In the genomic region with DNA sequence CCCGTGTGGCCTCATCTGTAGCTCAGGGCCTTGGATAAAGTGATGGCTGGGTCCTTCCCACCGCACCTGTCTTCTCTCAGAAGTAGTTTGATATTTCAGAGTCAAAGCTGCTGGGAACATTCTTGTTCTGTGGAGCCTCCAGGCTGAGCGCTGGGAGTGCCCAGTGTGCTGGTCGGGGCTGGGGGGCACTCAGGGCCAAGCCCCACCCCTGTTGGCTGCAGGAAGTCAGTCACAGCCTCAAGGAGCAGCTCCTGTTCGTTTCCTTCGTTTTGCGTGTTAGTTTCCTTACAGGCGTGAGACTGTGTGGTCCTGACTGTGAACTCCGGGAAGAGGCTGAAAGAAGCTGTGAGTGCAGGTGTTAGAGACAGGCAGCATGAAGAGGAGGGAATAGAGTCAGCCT, we compare ENCODE assay signal across 18 cellular contexts. TPM values are rescaled to one million over a fixed set of nuclear protein-coding genes. Genes with fewer than 3 reads are reported as not detected.
A peak's percentile ranks its signal among the peaks of the same experiment; 100 is the strongest.
DNase-seq lines count a peak whose midpoint lies in the region; ATAC-seq, FAIRE-seq and TF ChIP-seq lines count a peak whose summit lies in the region.
"Had no signal": no experiment of that assay in that cellular context is flagged by ENCODE, and none has a peak within 500 bp of the region (broad histone marks: within the 10 kb centered on the region; RNA-seq: fewer than 3 reads in every experiment).

No MANE protein-coding gene starts in this region.

- H3K27ac ChIP-seq in left ventricle myocardium inferior (replicated peaks), result peak overlapping the region; percentile 84
- H3K27ac ChIP-seq in right atrium auricular region, result peak overlapping the region in 1 of 2 donors; percentile 77
- no peak overlapping the region for H3K27ac ChIP-seq in endothelial cell of umbilical vein (ENCODE audit: insufficient read depth, low read depth, low read length)
- peak overlapping the region; percentile 44 to 88 (median 75) for H3K27ac ChIP-seq in upper lobe of left lung

- BruUV-seq in endothelial cell of umbilical vein (replicated peaks; lab: Mats Ljungman, UMichigan), result no TSS peak

- H3K4me2 ChIP-seq in endothelial cell of umbilical vein (ENCODE audit: insufficient read depth, low read length), result no peak overlapping the region

- no peaks in the 10 kb centered on the region for H3K9me3 ChIP-seq in left ventricle myocardium inferior (replicated peaks)
- H3K9me3 ChIP-seq in right atrium auricular region, result no peaks in the 10 kb centered on the region
- H3K9me3 ChIP-seq in endothelial cell of umbilical vein (replicated peaks; ENCODE audit: control insufficient read depth, insufficient read depth, low read length), result no peaks in the 10 kb centered on the region
- no peaks in the 10 kb centered on the region for H3K9me3 ChIP-seq in upper lobe of left lung

- CTCF ChIA-PET in endothelial cell of umbilical vein (lab: Charles Lee), result interaction anchor here (0.8 to 1.5 kb wide), 3 partner anchors 10 to 72 kb away, joined by 3 to 5 read pairs (median 4); no protein-coding TSS in a partner anchor

- H3K79me2 ChIP-seq in endothelial cell of umbilical vein (ENCODE audit: control insufficient read depth, insufficient read depth, low read length), result no peaks in the 10 kb centered on the region

- TF ChIP-seq CTCF in left ventricle myocardium inferior (IDR thresholded peaks at IDR 0.05; ENCODE audit: borderline replicate concordance), result no peak
- no peak for TF ChIP-seq CTCF in right atrium auricular region (IDR thresholded peaks at IDR 0.05)
- TF ChIP-seq CTCF in endothelial cell of umbilical vein (IDR thresholded peaks at IDR 0.05; ENCODE audit: extremely low read depth in 1 of 2, insufficient read depth in 1 of 2, low read depth in 1 of 2, low read length in 2 of 2), result no peak
- TF ChIP-seq CTCF in neural crest cell (conservative IDR thresholded peaks at IDR 0.05), result no peak
- no peak for TF ChIP-seq CTCF in upper lobe of left lung (IDR thresholded peaks at IDR 0.05)

- ATAC-seq in upper lobe of left lung (ENCODE audit: low FRiP score in 2 of 2) (peak in 1 of 2 donors; percentile 56), GM19395 (IDR thresholded peaks at IDR 0.05; ENCODE audit: unreplicated experiment) (no peak)

- H3K4me3 ChIP-seq in left ventricle myocardium inferior (no peak overlapping the region), right atrium auricular region (no peak overlapping the region), endothelial cell of umbilical vein (replicated peaks in 1 of 3; ENCODE audit: insufficient read depth in 1 of 3, low read depth in 1 of 3, low read length in 3 of 3) (no peak overlapping the region), upper lobe of left lung (no peak overlapping the region)

- no peaks in the 10 kb centered on the region for H3K9me3 Mint-ChIP-seq in neural crest cell

- POLR2A ChIA-PET in endothelial cell of umbilical vein (lab: Charles Lee), result no interaction called here

- no peaks in the 10 kb centered on the region for H4K20me1 ChIP-seq in endothelial cell of umbilical vein (replicated peaks; ENCODE audit: control insufficient read depth, extremely low read depth, insufficient read depth, low read length)

- peaks cover 5% of the 10 kb centered on the region for H3K36me3 ChIP-seq in left ventricle myocardium inferior
- no peaks in the 10 kb centered on the region for H3K36me3 ChIP-seq in right atrium auricular region
- H3K36me3 ChIP-seq in endothelial cell of umbilical vein (ENCODE audit: control insufficient read depth in 2 of 2, extremely low read depth in 1 of 2, insufficient read depth in 2 of 2, low read length in 2 of 2), result no peaks in the 10 kb centered on the region
- peaks cover 0 to 8% (median 0%) of the 10 kb centered on the region in 4 donors for H3K36me3 ChIP-seq in upper lobe of left lung

- H3K4me1 ChIP-seq in left ventricle myocardium inferior (peaks cover 70% of the 10 kb centered on the region), right atrium auricular region (peaks cover 0 to 48% of the 10 kb centered on the region in 2 donors), endothelial cell of umbilical vein (ENCODE audit: control insufficient read depth, extremely low read depth, insufficient read depth, low read length) (peaks cover 3% of the 10 kb centered on the region), upper lobe of left lung (peaks cover 44 to 70% (median 60%) of the 10 kb centered on the region in 4 donors)

- H2AFZ ChIP-seq in endothelial cell of umbilical vein (ENCODE audit: low read depth, low read length), result no peak overlapping the region

- no peaks in the 10 kb centered on the region for H3K27me3 ChIP-seq in left ventricle myocardium inferior (ENCODE audit: low read depth)
- no peaks in the 10 kb centered on the region for H3K27me3 ChIP-seq in right atrium auricular region
- no peaks in the 10 kb centered on the region for H3K27me3 ChIP-seq in endothelial cell of umbilical vein (ENCODE audit: control insufficient read depth in 2 of 2, insufficient read depth in 2 of 2, low read length in 2 of 2)
- no peaks in the 10 kb centered on the region for H3K27me3 ChIP-seq in upper lobe of left lung

- H3K27ac Mint-ChIP-seq in neural crest cell (ENCODE audit: unreplicated experiment), result peak overlapping the region; percentile 81

- intact Hi-C loops in left ventricle myocardium inferior (cut with micrococcal nuclease), result no loop called here
- intact Hi-C loops in endothelial cell of umbilical vein (cut with micrococcal nuclease), result no loop called here
- intact Hi-C loops in head of caudate nucleus (cut with DNase I), result no loop called here

- peaks cover 17% of the 10 kb centered on the region for H3K4me1 Mint-ChIP-seq in neural crest cell

- no peak for FAIRE-seq in endothelial cell of umbilical vein (lab: Jason Lieb, UNC)
- FAIRE-seq: A204.1, GM12892, H54 had no signal

- H3K27me3 Mint-ChIP-seq in neural crest cell (ENCODE audit: low read depth), result no peaks in the 10 kb centered on the region

- dilution Hi-C loops in endothelial cell of umbilical vein (cut with MboI; ENCODE audit: extremely low pct_ligation_motif_present, low sequenced_read_pairs), result no loop called here

- 29 to 54% methylated on average over 6 to 9 of the region's 9 CpGs for WGBS in upper lobe of left lung, 2 donors

- no peak overlapping the region for H3K9ac ChIP-seq in endothelial cell of umbilical vein (replicated peaks; ENCODE audit: extremely low read depth, insufficient read depth, low read length)

- no peaks in the 10 kb centered on the region for H3K9me1 ChIP-seq in endothelial cell of umbilical vein (replicated peaks; ENCODE audit: control insufficient read depth, extremely low read depth, insufficient read depth, low read length)

- no peaks in the 10 kb centered on the region for H3K36me3 Mint-ChIP-seq in neural crest cell (ENCODE audit: low read depth)

- no peak for DNase-seq in left ventricle myocardium inferior
- DNase-seq in right atrium auricular region (ENCODE audit: low spot score), result no peak
- peak; percentile 13 for DNase-seq in endothelial cell of umbilical vein (ENCODE audit: low read depth, low spot score)
- DNase-seq in neural crest cell (ENCODE audit: low read depth, low spot score), result no peak
- DNase-seq in upper lobe of left lung, result peak in 1 of 2 donors; percentile 55
- no peak for DNase-seq in AG08395 (ENCODE audit: low spot score)
- DNase-seq in head of caudate nucleus, result no peak
- DNase-seq: C1 segment of cervical spinal cord, GDM1, IMR-90, Karpas-422, MM.1S, NCI-H1092 treated with DMSO at 0.1 percent for 48 hours, NCI-H510A treated with DMSO at 0.1 percent for 48 hours had no signal

- no peak for TF ChIP-seq EP300 in upper lobe of left lung (IDR thresholded peaks at IDR 0.05)

- no peak overlapping the region for H3K4me3 Mint-ChIP-seq in neural crest cell

- TF ChIP-seq POLR2A in endothelial cell of umbilical vein (IDR thresholded peaks at IDR 0.05; ENCODE audit: low read depth, low read length), result no peak
- TF ChIP-seq POLR2A in upper lobe of left lung (IDR thresholded peaks at IDR 0.05), result peak in 1 of 4 donors; percentile 23

TF ChIP-seq in endothelial cell of umbilical vein, 7 proteins besides CTCF, POLR2A, EP300 and RAD21 (continues in another document):
- no peak for TF ChIP-seq EZH2 (IDR thresholded peaks at IDR 0.05; ENCODE audit: borderline replicate concordance, low read depth, low read length, severe bottlenecking)
- TF ChIP-seq FOS (IDR thresholded peaks at IDR 0.05; ENCODE audit: borderline replicate concordance, insufficient read depth, low read length), result no peak
- TF ChIP-seq GATA2 (IDR thresholded peaks at IDR 0.05; ENCODE audit: insufficient read depth, insufficient read length, low read depth, low read length), result no peak
- no peak for TF ChIP-seq POLR2AphosphoS5 (IDR thresholded peaks at IDR 0.05; ENCODE audit: insufficient read depth, low read depth, low read length)
- no peak for TF ChIP-seq MYC (IDR thresholded peaks at IDR 0.05; ENCODE audit: low read depth, low read length)
- TF ChIP-seq, protein P1, sequence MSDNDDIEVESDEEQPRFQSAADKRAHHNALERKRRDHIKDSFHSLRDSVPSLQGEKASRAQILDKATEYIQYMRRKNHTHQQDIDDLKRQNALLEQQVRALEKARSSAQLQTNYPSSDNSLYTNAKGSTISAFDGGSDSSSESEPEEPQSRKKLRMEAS (IDR thresholded peaks at IDR 0.05; ENCODE audit: insufficient read depth, insufficient read length), result no peak

RNA-seq across cellular contexts. Expression of a gene that starts 33.2 kb away (rescaled TPM):
- 72.9 TPM for total RNA-seq in left ventricle myocardium inferior
- total RNA-seq in right atrium auricular region, result 10 to 100 TPM; 53.4 to 85.3 TPM
- total RNA-seq in endothelial cell of umbilical vein, result 71.9 and 73.6 TPM in 2 replicates
- 59.5 and 78.2 TPM in 2 replicates for polyA plus RNA-seq in endothelial cell of umbilical vein
- 27.8 and 40.3 TPM in 2 replicates for polyA plus RNA-seq in endothelial cell of umbilical vein (2011; cell fraction: cytosol; rRNA removed)
- polyA plus RNA-seq in endothelial cell of umbilical vein (2011; cell fraction: nucleus; rRNA removed), result 70.2 and 87.0 TPM in 2 replicates
- 31.9 and 33.9 TPM in 2 replicates for polyA plus RNA-seq in endothelial cell of umbilical vein (2012)
- 39.8 and 57.8 TPM in 2 replicates for polyA minus RNA-seq in endothelial cell of umbilical vein
- polyA minus RNA-seq in endothelial cell of umbilical vein (2011; cell fraction: cytosol; rRNA and poly(A)+ RNA removed), result 130 TPM
- 26.9 and 55.0 TPM in 2 replicates for polyA minus RNA-seq in endothelial cell of umbilical vein (2011; cell fraction: nucleus; rRNA and poly(A)+ RNA removed)
- 123 and 126 TPM in 2 replicates for total RNA-seq in neural crest cell
- 100 to 1,000 TPM; 107 to 257 (median 194) TPM for total RNA-seq in upper lobe of left lung

RNA-seq across cellular contexts. Expression of a gene that starts 46.2 kb away (rescaled TPM):
- total RNA-seq in left ventricle myocardium inferior, result 163 TPM
- total RNA-seq in right atrium auricular region, result 10 to 100 TPM; 35.3 to 50.0 TPM
- total RNA-seq in endothelial cell of umbilical vein, result 38.6 and 47.3 TPM in 2 replicates
- polyA plus RNA-seq in endothelial cell of umbilical vein, result 133 and 159 TPM in 2 replicates
- polyA plus RNA-seq in endothelial cell of umbilical vein (2011; cell fraction: cytosol; rRNA removed), result 66.5 and 77.8 TPM in 2 replicates
- polyA plus RNA-seq in endothelial cell of umbilical vein (2011; cell fraction: nucleus; rRNA removed), result 103 and 122 TPM in 2 replicates
- polyA plus RNA-seq in endothelial cell of umbilical vein (2012), result 39.2 and 54.9 TPM in 2 replicates
- 147 and 172 TPM in 2 replicates for polyA minus RNA-seq in endothelial cell of umbilical vein
- 17.0 TPM for polyA minus RNA-seq in endothelial cell of umbilical vein (2011; cell fraction: cytosol; rRNA and poly(A)+ RNA removed)
- polyA minus RNA-seq in endothelial cell of umbilical vein (2011; cell fraction: nucleus; rRNA and poly(A)+ RNA removed), result 24.8 and 35.9 TPM in 2 replicates
- total RNA-seq in neural crest cell, result 33.4 and 41.8 TPM in 2 replicates
- total RNA-seq in upper lobe of left lung, result 10 to 100 TPM; 27.5 to 75.4 (median 43.1) TPM
